In genomic region chr2:121579326-121579725, GRCh38 we compare ENCODE assay signal across 19 cellular contexts. TPM values are rescaled to one million over a fixed set of nuclear protein-coding genes. Genes with fewer than 3 reads are reported as not detected.
DNase-seq lines count a peak whose midpoint lies in the region; ATAC-seq, FAIRE-seq and TF ChIP-seq lines count a peak whose summit lies in the region.
"Had no signal": no experiment of that assay in that cellular context is flagged by ENCODE, and none has a peak within 500 bp of the region (broad histone marks: within the 10 kb centered on the region; RNA-seq: fewer than 3 reads in every experiment).

No MANE protein-coding gene starts in this region.

- CTCF ChIA-PET in GM12878 (lab: Yijun Ruan, JAX), result no interaction called here

- no peak overlapping the region for H3K4me3 Mint-ChIP-seq in neural progenitor cell
- H3K4me3 Mint-ChIP-seq in chondrocyte (ENCODE audit: unreplicated experiment), result no peak overlapping the region
- H3K4me3 Mint-ChIP-seq: CD4-positive, alpha-beta memory T cell; H9 had no signal

- H3K4me3 ChIP-seq in left ventricle myocardium inferior (no peak overlapping the region), right cardiac atrium (ENCODE audit: low read length) (no peak overlapping the region), GM12878 (no peak overlapping the region), neural progenitor cell (no peak overlapping the region)

- H3K36me3 Mint-ChIP-seq in neural progenitor cell (peaks cover 7% of the 10 kb centered on the region), chondrocyte (ENCODE audit: low read depth) (no peaks in the 10 kb centered on the region)

- intact Hi-C loops in left ventricle myocardium inferior (cut with micrococcal nuclease) (no loop called here), right cardiac atrium (cut with DNase I) (no loop called here), GM12878 (cut with micrococcal nuclease; ENCODE audit: unreplicated experiment) (no loop called here)

- FAIRE-seq in GM12878 (lab: Jason Lieb, UNC), result no peak
- FAIRE-seq: RCC 7860 had no signal

- no peak for TF ChIP-seq RAD21 in GM12878 (IDR thresholded peaks at IDR 0.05; ENCODE audit: insufficient read depth, low read depth, low read length)

- H3K27me3 ChIP-seq in left ventricle myocardium inferior (ENCODE audit: low read depth), result no peaks in the 10 kb centered on the region
- no peaks in the 10 kb centered on the region for H3K27me3 ChIP-seq in right cardiac atrium (ENCODE audit: control insufficient read depth, insufficient read depth)
- no peaks in the 10 kb centered on the region for H3K27me3 ChIP-seq in GM12878 (replicated peaks in 1 of 2; ENCODE audit: control insufficient read depth in 2 of 2, insufficient read depth in 2 of 2, low read length in 1 of 2)
- H3K27me3 ChIP-seq in neural progenitor cell, result no peaks in the 10 kb centered on the region

- RAD21 ChIA-PET in GM12878 (lab: Charles Lee; ENCODE audit: unreplicated experiment), result no interaction called here

- TF ChIP-seq CTCF in left ventricle myocardium inferior (IDR thresholded peaks at IDR 0.05; ENCODE audit: borderline replicate concordance), result no peak
- TF ChIP-seq CTCF in GM12878 (IDR thresholded peaks at IDR 0.05 in 2 of 3, conservative IDR thresholded peaks at IDR 0.05 in 1 of 3; ENCODE audit: control insufficient read depth in 2 of 3, extremely low read depth in 1 of 3, insufficient read depth in 1 of 3, low read depth in 3 of 3, low read length in 3 of 3), result no peak
- no peak for TF ChIP-seq CTCF in neural progenitor cell (IDR thresholded peaks at IDR 0.05)
- no peak for TF ChIP-seq CTCF in chondrocyte (IDR thresholded peaks at IDR 0.05)

- H4K20me1 ChIP-seq in GM12878 (ENCODE audit: control insufficient read depth, insufficient read depth) (no peaks in the 10 kb centered on the region), neural progenitor cell (ENCODE audit: low read depth) (peaks cover 49% of the 10 kb centered on the region)

- H3K9me3 Mint-ChIP-seq in neural progenitor cell (no peaks in the 10 kb centered on the region), chondrocyte (ENCODE audit: low read depth) (no peaks in the 10 kb centered on the region)
- H3K9me3 Mint-ChIP-seq: H9 had no signal

- H3K4me1 Mint-ChIP-seq in neural progenitor cell, result peaks cover 15% of the 10 kb centered on the region
- peaks cover 25% of the 10 kb centered on the region for H3K4me1 Mint-ChIP-seq in chondrocyte (ENCODE audit: low read depth)

- H2AFZ ChIP-seq in GM12878 (ENCODE audit: control insufficient read depth, low read depth, low read length) (no peak overlapping the region), neural progenitor cell (replicated peaks) (no peak overlapping the region)

- peaks cover 80% of the 10 kb centered on the region for H3K4me1 ChIP-seq in left ventricle myocardium inferior
- peaks cover 2% of the 10 kb centered on the region for H3K4me1 ChIP-seq in right cardiac atrium (ENCODE audit: control insufficient read depth, insufficient read depth, low read length)
- H3K4me1 ChIP-seq in GM12878 (ENCODE audit: control insufficient read depth, insufficient read depth, low read length), result no peaks in the 10 kb centered on the region
- peaks cover 20% of the 10 kb centered on the region for H3K4me1 ChIP-seq in neural progenitor cell

- ATAC-seq in right cardiac atrium (no peak), GM12878 (no peak)

- H3K4me2 ChIP-seq in GM12878 (ENCODE audit: control insufficient read depth, insufficient read depth) (no peak overlapping the region), neural progenitor cell (no peak overlapping the region)

- no peaks in the 10 kb centered on the region for H3F3A ChIP-seq in neural progenitor cell (ENCODE audit: low read depth)

- peaks cover 30% of the 10 kb centered on the region for H3K79me2 ChIP-seq in GM12878 (ENCODE audit: control insufficient read depth, insufficient read depth, low read length)
- peaks cover 90% of the 10 kb centered on the region for H3K79me2 ChIP-seq in neural progenitor cell (ENCODE audit: low read depth)

- in situ Hi-C loops in GM12878 (cut with MboI) (no loop called here), ACHN (cut with HindIII; ENCODE audit: low pct_ligation_motif_present, low pct_unique_long_range_greater_than_20kb, low sequenced_read_pairs) (no loop called here)

- H3K27me3 Mint-ChIP-seq in neural progenitor cell (ENCODE audit: insufficient read depth, low read depth) (peaks cover 3% of the 10 kb centered on the region), chondrocyte (ENCODE audit: low read depth) (no peaks in the 10 kb centered on the region)
- H3K27me3 Mint-ChIP-seq: CD4-positive, alpha-beta memory T cell had no signal

- H3K27ac ChIP-seq in left ventricle myocardium inferior (replicated peaks) (peak overlapping the region; percentile 72), right cardiac atrium (ENCODE audit: low read length) (no peak overlapping the region), GM12878 (ENCODE audit: control insufficient read depth, insufficient read depth) (no peak overlapping the region), neural progenitor cell (peak overlapping the region; percentile 10)

- TF ChIP-seq EP300 in GM12878 (IDR thresholded peaks at IDR 0.05; ENCODE audit: borderline replicate concordance in 1 of 2, control insufficient read depth in 1 of 2, low read depth in 2 of 2, low read length in 2 of 2), result no peak

- H3K36me3 ChIP-seq in left ventricle myocardium inferior (no peaks in the 10 kb centered on the region), GM12878 (ENCODE audit: control insufficient read depth in 2 of 2, insufficient read depth in 2 of 2, low read length in 1 of 2) (no peaks in the 10 kb centered on the region; a peak in 1 of 4 replicates), neural progenitor cell (no peaks in the 10 kb centered on the region)

- H3K9ac ChIP-seq in GM12878 (ENCODE audit: control insufficient read depth, insufficient read depth, low read length), result no peak overlapping the region
- no peak overlapping the region for H3K9ac ChIP-seq in neural progenitor cell

- POLR2A ChIA-PET in GM12878 (lab: Charles Lee), result interaction anchor here (0.5 to 1.0 kb wide), 3 partner anchors 8 to 19 kb away, joined by 3 to 5 read pairs (median 4); no protein-coding TSS in a partner anchor

- SMC1A ChIA-PET in GM12878 (lab: Charles Lee; ENCODE audit: uncharacterized antibody, unreplicated experiment), result no interaction called here

- H3K27ac Mint-ChIP-seq in neural progenitor cell, result peak overlapping the region; percentile 15
- no peak overlapping the region for H3K27ac Mint-ChIP-seq in chondrocyte (ENCODE audit: unreplicated experiment)

- TSS peak; percentile 18 for BruUV-seq in GM12878 (replicated peaks; lab: Mats Ljungman, UMichigan)

- WGBS in right cardiac atrium, result 68% methylated on average over 3 of the region's 3 CpGs
- 98% methylated on average over 3 of the region's 3 CpGs for WGBS in GM12878 (ENCODE audit: insufficient coverage, insufficient replicate concordance, low lambda C conversion rate, missing lambda C conversion rate)

- DNase-seq in left ventricle myocardium inferior, result no peak
- DNase-seq in right cardiac atrium, result no peak
- peak; percentile 69 for DNase-seq in M059J (ENCODE audit: low read depth)
- DNase-seq in GM12878 (ENCODE audit: low read depth, low spot score), result no peak
- DNase-seq in neural progenitor cell (ENCODE audit: low spot score), result no peak
- no peak for DNase-seq in ACHN
- DNase-seq in NCI-H345 treated with DMSO at 0.1 percent for 48 hours (lab: John Stamatoyannopoulos, UW; ENCODE audit: unreplicated experiment), result no peak
- no peak for DNase-seq in chondrocyte (ENCODE audit: low spot score)
- DNase-seq: AML-193; CD4-positive, alpha-beta memory T cell; H9; Kasumi-1; NCI-H1417 treated with DMSO at 0.1 percent for 48 hours; NCI-H2029 treated with DMSO at 0.1 percent for 48 hours; NCI-H226; NCI-H748 treated with DMSO at 0.1 percent for 48 hours; SHP77 treated with DMSO at 0.1 percent for 48 hours had no signal

- H3K9me3 ChIP-seq in left ventricle myocardium inferior (replicated peaks) (no peaks in the 10 kb centered on the region), right cardiac atrium (ENCODE audit: control insufficient read depth, low read length) (no peaks in the 10 kb centered on the region), GM12878 (replicated peaks; ENCODE audit: control insufficient read depth, insufficient read depth, low read length) (no peaks in the 10 kb centered on the region), neural progenitor cell (ENCODE audit: low read depth) (no peaks in the 10 kb centered on the region)

- TF ChIP-seq POLR2A in GM12878 (IDR thresholded peaks at IDR 0.05; ENCODE audit: low read depth, low read length), result no peak

TF ChIP-seq in GM12878, 131 proteins besides CTCF, POLR2A, EP300 and RAD21 (continues in another document):
- TF ChIP-seq MTA3 (IDR thresholded peaks at IDR 0.05; ENCODE audit: borderline replicate concordance, low read length) (no peak), BHLHE40 (IDR thresholded peaks at IDR 0.05; ENCODE audit: borderline replicate concordance in 1 of 2, low read depth in 2 of 2, low read length in 1 of 2) (no peak), FOS (IDR thresholded peaks at IDR 0.05; ENCODE audit: borderline replicate concordance, extremely low read depth, insufficient read length) (no peak), BRCA1 (IDR thresholded peaks at IDR 0.05; ENCODE audit: low read depth, low read length) (no peak), TCF7 (IDR thresholded peaks at IDR 0.05; ENCODE audit: borderline replicate concordance) (no peak)

RNA-seq across cellular contexts. Expression of gene RNU4ATAC, which starts 48.6 kb away (rescaled TPM):
- 7.3 TPM for total RNA-seq in left ventricle myocardium inferior
- total RNA-seq in right cardiac atrium, result 10 to 100 TPM in 1 of 4 donors, not detected in 3; 12.7 TPM
- polyA plus RNA-seq in right cardiac atrium, result not detected
- total RNA-seq in M059J (2014; rRNA removed; shearing (Covaris generic)), result under 0.01 TPM in 1 of 2 replicates, not detected in the other
- total RNA-seq in GM12878 (2013; cell fraction: nucleolus; rRNA removed), result not detected in 2 replicates
- total RNA-seq in GM12878 (2014; rRNA removed), result not detected in 2 replicates
- not detected in 2 replicates for total RNA-seq in GM12878 (2014; rRNA removed; fragmentation: Illumina TruSeq; extraction: Trizol)
- total RNA-seq in GM12878 (2021), result not detected in 2 replicates
- not detected for polyA plus RNA-seq in GM12878 (2011; ENCODE audit: low read depth)
- polyA plus RNA-seq in GM12878 (2011; rRNA removed), result not detected in 2 replicates
- not detected in 2 replicates for polyA plus RNA-seq in GM12878 (2011; cell fraction: cytosol; rRNA removed)
- polyA plus RNA-seq in GM12878 (2011; cell fraction: nucleus; rRNA removed), result not detected in 2 replicates
- polyA plus RNA-seq in GM12878 (2012), result not detected in 2 replicates
- polyA plus RNA-seq in GM12878 (2014; fragmentation: Illumina TruSeq; extraction: Trizol), result not detected in 2 replicates
- not detected for polyA plus RNA-seq in GM12878 (2014; fragmentation: Nextera tagmentation; extraction: Ambion mirVana)
- not detected in 2 replicates for polyA plus RNA-seq in GM12878 (2014; rRNA removed)
- polyA plus RNA-seq in GM12878 (2016; fragmentation: Nextera tagmentation; extraction: Ambion mirVana), result 1 to 10 TPM in 1 of 2 experiments, not detected in 1; 6.6 TPM
- polyA minus RNA-seq in GM12878 (2011; rRNA and poly(A)+ RNA removed), result under 0.01 and 5,859 TPM in 2 replicates
- polyA minus RNA-seq in GM12878 (2011; cell fraction: cytosol; rRNA and poly(A)+ RNA removed), result 3,416 and 4,512 TPM in 2 replicates
- polyA minus RNA-seq in GM12878 (2011; cell fraction: nucleus; rRNA and poly(A)+ RNA removed), result under 0.01 TPM in 2 replicates
- total RNA-seq in neural progenitor cell (ENCODE audit: low replicate concordance), result not detected in 2 replicates
- total RNA-seq in chondrocyte, result not detected in 3 replicates
- total RNA-seq: A673; CD4-positive, alpha-beta memory T cell; H9 had no signal
- polyA plus RNA-seq: CD4-positive, alpha-beta memory T cell had no signal

Comparison
In these comparisons a context has a peak if more than half of its experiments do, and no peak if none do; other contexts are left out.
1. H3K27ac ChIP-seq: peak in left ventricle myocardium inferior (single experiment) and neural progenitor cell (single experiment); none in right cardiac atrium (single experiment) and GM12878 (single experiment).